ENCODE assay signal across 12 cellular contexts in the genomic region with DNA sequence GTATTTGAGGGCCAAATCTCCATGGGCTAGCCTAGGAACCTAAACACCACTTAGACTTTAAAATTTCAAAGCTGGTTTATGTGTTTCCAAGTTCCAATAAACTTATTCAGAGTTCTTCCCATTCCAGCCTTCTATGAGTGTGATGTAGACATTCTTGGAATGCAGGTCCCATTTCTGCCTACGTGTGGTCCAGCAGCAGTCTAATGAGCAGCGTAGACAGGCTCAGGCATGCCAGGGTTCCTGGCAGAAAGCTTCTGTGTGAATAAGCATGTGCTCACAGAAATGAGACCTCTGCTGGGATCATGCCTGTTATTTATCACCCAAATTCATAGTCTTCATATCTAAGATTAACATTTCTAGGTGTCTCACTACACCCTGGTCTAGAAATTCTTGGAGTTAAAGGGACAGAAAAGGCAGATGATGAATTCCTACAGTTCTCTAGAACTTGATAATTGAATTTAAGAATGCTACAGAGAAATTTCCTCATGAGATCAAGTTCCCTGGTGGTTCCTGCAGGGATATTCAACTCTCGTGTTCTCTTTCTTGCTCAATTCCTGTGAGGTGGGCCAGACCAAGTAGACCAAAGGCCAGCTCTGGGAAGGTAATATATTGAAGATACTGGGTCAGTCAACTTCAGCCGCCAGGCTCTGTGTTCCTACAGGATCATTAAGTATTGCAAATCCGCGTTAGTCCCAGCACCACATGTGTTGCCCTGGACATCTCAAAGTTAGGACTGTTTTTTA. TPM values are rescaled to one million over a fixed set of nuclear protein-coding genes. Genes with fewer than 3 reads are reported as not detected.
DNase-seq lines count a peak whose midpoint lies in the region; ATAC-seq, FAIRE-seq and TF ChIP-seq lines count a peak whose summit lies in the region.
"Had no signal": no experiment of that assay in that cellular context is flagged by ENCODE, and none has a peak within 500 bp of the region (broad histone marks: within the 10 kb centered on the region; RNA-seq: fewer than 3 reads in every experiment).

No MANE protein-coding gene starts in this region.

- 79% methylated on average over 6 of the region's 6 CpGs for WGBS in A549 (ENCODE audit: missing lambda C conversion rate)
- 94 to 96% methylated on average over 5 to 6 of the region's 6 CpGs for WGBS in endodermal cell (ENCODE audit: insufficient coverage in 1 of 2, insufficient read length in 1 of 2), 2 experiments

- H3K4me1 ChIP-seq in A549 (peaks cover 38% of the 10 kb centered on the region), lower lobe of right lung (peaks cover 26% of the 10 kb centered on the region), endodermal cell (ENCODE audit: control insufficient read depth, insufficient read depth, low read length) (no peaks in the 10 kb centered on the region)

- TF ChIP-seq RAD21 in A549 (conservative IDR thresholded peaks at IDR 0.05 in 1 of 2, IDR thresholded peaks at IDR 0.05 in 1 of 2), result no peak

- FAIRE-seq in A549 (lab: Jason Lieb, UNC) (no peak), HTR-8/SVneo (lab: Jason Lieb, UNC) (no peak)

- intact Hi-C loops in MCF 10A (cut with micrococcal nuclease), result no loop called here
- intact Hi-C loops in lower lobe of right lung (cut with DNase I), result no loop called here
- intact Hi-C loops in activated CD4-positive, alpha-beta memory T cell treated with anti-CD3 and anti-CD28 coated beads for 36 hours (cut with micrococcal nuclease), result no loop called here

- H3K27me3 ChIP-seq in lower lobe of right lung (ENCODE audit: low read depth) (no peaks in the 10 kb centered on the region), endodermal cell (ENCODE audit: control insufficient read depth, insufficient read depth, low read length, poor library complexity, severe bottlenecking) (no peaks in the 10 kb centered on the region)

- H3K9me3 Mint-ChIP-seq in MCF 10A (ENCODE audit: unreplicated experiment) (no peaks in the 10 kb centered on the region), endodermal cell (peaks cover 6% of the 10 kb centered on the region)
- peaks cover 2% of the 10 kb centered on the region for H3K9me3 Mint-ChIP-seq in activated CD4-positive, alpha-beta memory T cell treated with anti-CD3 and anti-CD28 coated beads for 36 hours
- no peaks in the 10 kb centered on the region for H3K9me3 Mint-ChIP-seq in activated CD4-positive, alpha-beta memory T cell treated with anti-CD3 and anti-CD28 coated beads, Interleukin-2, amount 10 ng/mL, durations not matched to agents 7 days and 5 days

- DNase-seq in A549 (ENCODE audit: low read depth in 1 of 2, low spot score in 1 of 2) (peak in 1 of 2 experiments; percentile 25), HTR-8/SVneo (ENCODE audit: insufficient read length, low spot score) (peak; percentile 78), MCF 10A (ENCODE audit: unreplicated experiment) (peak; percentile 89), lower lobe of right lung (no peak), endodermal cell (no peak)
- no peak for DNase-seq in activated CD4-positive, alpha-beta memory T cell treated with anti-CD3 and anti-CD28 coated beads for 36 hours
- no peak for DNase-seq in activated CD4-positive, alpha-beta memory T cell treated with anti-CD3 and anti-CD28 coated beads, Interleukin-2, amount 10 ng/mL, durations not matched to agents 7 days and 5 days
- DNase-seq: activated CD4-positive, alpha-beta T cell treated with anti-CD3 and anti-CD28 coated beads for 4 hours; C1 segment of cervical spinal cord; caudate nucleus had no signal

- H3K4me3 ChIP-seq in A549, result no peak overlapping the region
- H3K4me3 ChIP-seq in lower lobe of right lung, result no peak overlapping the region
- H3K4me3 ChIP-seq in endodermal cell (ENCODE audit: low read length), result no peak overlapping the region

- CTCF ChIA-PET in A549 (lab: Yijun Ruan, JAX), result interaction anchor here (1.2 to 4.3 kb wide), 3 partner anchors 10 to 35 kb away, joined by 3 to 15 read pairs (median 3); a partner anchor contains a TSS
- CTCF ChIA-PET in MCF 10A (lab: Yijun Ruan, JAX), result interaction anchor here (0.6 to 1.9 kb wide), 7 partner anchors 10 to 70 kb away, joined by 3 to 12 read pairs (median 5); a partner anchor contains a TSS
- CTCF ChIA-PET in activated CD4-positive, alpha-beta memory T cell treated with anti-CD3 and anti-CD28 coated beads for 36 hours (lab: Charles Lee), result interaction anchor here (0.9 to 1.3 kb wide), 3 partner anchors 31 to 34 kb away, joined by 3 to 5 read pairs (median 4); a partner anchor contains a TSS
- CTCF ChIA-PET in activated CD4-positive, alpha-beta memory T cell treated with anti-CD3 and anti-CD28 coated beads, Interleukin-2, amount 10 ng/mL, durations not matched to agents 7 days and 5 days (lab: Charles Lee), result no interaction called here

- no peaks in the 10 kb centered on the region for H3K27me3 Mint-ChIP-seq in MCF 10A (ENCODE audit: insufficient read depth, unreplicated experiment)
- no peaks in the 10 kb centered on the region for H3K27me3 Mint-ChIP-seq in endodermal cell (ENCODE audit: insufficient read depth)
- H3K27me3 Mint-ChIP-seq in activated CD4-positive, alpha-beta memory T cell treated with anti-CD3 and anti-CD28 coated beads for 36 hours, result no peaks in the 10 kb centered on the region
- H3K27me3 Mint-ChIP-seq in activated CD4-positive, alpha-beta memory T cell treated with anti-CD3 and anti-CD28 coated beads, Interleukin-2, amount 10 ng/mL, durations not matched to agents 7 days and 5 days, result no peaks in the 10 kb centered on the region

- H3K36me3 Mint-ChIP-seq in MCF 10A (ENCODE audit: insufficient read depth, unreplicated experiment), result peaks cover 39% of the 10 kb centered on the region
- H3K36me3 Mint-ChIP-seq in endodermal cell (ENCODE audit: low read depth), result peaks cover 41% of the 10 kb centered on the region
- H3K36me3 Mint-ChIP-seq in activated CD4-positive, alpha-beta memory T cell treated with anti-CD3 and anti-CD28 coated beads for 36 hours, result peaks cover 12% of the 10 kb centered on the region
- peaks cover 9% of the 10 kb centered on the region for H3K36me3 Mint-ChIP-seq in activated CD4-positive, alpha-beta memory T cell treated with anti-CD3 and anti-CD28 coated beads, Interleukin-2, amount 10 ng/mL, durations not matched to agents 7 days and 5 days (ENCODE audit: low read depth)

- no peak overlapping the region for H3K9ac ChIP-seq in endodermal cell (ENCODE audit: extremely low read depth, low read length, poor library complexity, severe bottlenecking)
- H3K9ac ChIP-seq: parathyroid adenoma had no signal

- TF ChIP-seq POLR2A in A549 (IDR thresholded peaks at IDR 0.05; ENCODE audit: low read length), result no peak

- POLR2A ChIA-PET in A549 (lab: Yijun Ruan, JAX), result no interaction called here
- POLR2A ChIA-PET in MCF 10A (lab: Yijun Ruan, JAX), result interaction anchor here (0.5 to 13.5 kb wide), 16 partner anchors 8 to 473 kb away, joined by 3 to 164 read pairs (median 4); a partner anchor contains a TSS
- POLR2A ChIA-PET in activated CD4-positive, alpha-beta memory T cell treated with anti-CD3 and anti-CD28 coated beads for 36 hours (lab: Charles Lee), result interaction anchor here (1.0 kb wide), 1 partner anchor 10 kb away, joined by 3 read pairs; no protein-coding TSS in a partner anchor
- POLR2A ChIA-PET in activated CD4-positive, alpha-beta memory T cell treated with anti-CD3 and anti-CD28 coated beads, Interleukin-2, amount 10 ng/mL, durations not matched to agents 7 days and 5 days (lab: Charles Lee), result interaction anchor here (1.3 kb wide), 1 partner anchor 74 kb away, joined by 3 read pairs; no protein-coding TSS in a partner anchor

- H3K27ac Mint-ChIP-seq in MCF 10A (ENCODE audit: low read depth, unreplicated experiment) (peak overlapping the region; percentile 82), endodermal cell (no peak overlapping the region)
- no peak overlapping the region for H3K27ac Mint-ChIP-seq in activated CD4-positive, alpha-beta memory T cell treated with anti-CD3 and anti-CD28 coated beads for 36 hours
- H3K27ac Mint-ChIP-seq in activated CD4-positive, alpha-beta memory T cell treated with anti-CD3 and anti-CD28 coated beads, Interleukin-2, amount 10 ng/mL, durations not matched to agents 7 days and 5 days, result no peak overlapping the region

- no peak overlapping the region for H3K4me2 ChIP-seq in A549

- BruUV-seq in MCF 10A (replicated peaks; lab: Mats Ljungman, UMichigan), result TSS peak; percentile 28

- no peaks in the 10 kb centered on the region for H3K9me3 ChIP-seq in A549
- no peaks in the 10 kb centered on the region for H3K9me3 ChIP-seq in lower lobe of right lung
- peaks cover 5% of the 10 kb centered on the region for H3K9me3 ChIP-seq in endodermal cell (ENCODE audit: control insufficient read depth, low read length)

- ATAC-seq in A549 (peak in 1 of 2 experiments; percentile 60; a peak in 3 of 6 replicates), lower lobe of right lung (peak; percentile 68 to 83), GM19455 (IDR thresholded peaks at IDR 0.05; ENCODE audit: unreplicated experiment) (no peak)

- H3K4me3 Mint-ChIP-seq in MCF 10A (ENCODE audit: unreplicated experiment) (peak overlapping the region; percentile 10), endodermal cell (no peak overlapping the region)
- no peak overlapping the region for H3K4me3 Mint-ChIP-seq in activated CD4-positive, alpha-beta memory T cell treated with anti-CD3 and anti-CD28 coated beads for 36 hours
- H3K4me3 Mint-ChIP-seq in activated CD4-positive, alpha-beta memory T cell treated with anti-CD3 and anti-CD28 coated beads, Interleukin-2, amount 10 ng/mL, durations not matched to agents 7 days and 5 days, result no peak overlapping the region

- H3K36me3 ChIP-seq in lower lobe of right lung, result peaks cover 42% of the 10 kb centered on the region
- H3K36me3 ChIP-seq in endodermal cell (ENCODE audit: control insufficient read depth, insufficient read depth, low read length), result peaks cover 27% of the 10 kb centered on the region

- no peak for TF ChIP-seq EP300 in A549 (IDR thresholded peaks at IDR 0.05)

- TF ChIP-seq CTCF in A549 (IDR thresholded peaks at IDR 0.05) (no peak), MCF 10A (IDR thresholded peaks at IDR 0.05; ENCODE audit: unreplicated experiment) (no peak), lower lobe of right lung (IDR thresholded peaks at IDR 0.05) (no peak), endodermal cell (conservative IDR thresholded peaks at IDR 0.05) (no peak)

- peak overlapping the region; percentile 22 to 52; a peak in 2 of 6 replicates for H3K27ac ChIP-seq in A549
- H3K27ac ChIP-seq in lower lobe of right lung, result no peak overlapping the region
- H3K27ac ChIP-seq in endodermal cell (ENCODE audit: low read depth, low read length), result no peak overlapping the region
- H3K27ac ChIP-seq: parathyroid adenoma had no signal

- H3K4me1 Mint-ChIP-seq in MCF 10A (ENCODE audit: insufficient read depth, unreplicated experiment) (peaks cover 43% of the 10 kb centered on the region), endodermal cell (no peaks in the 10 kb centered on the region)
- peaks cover 30% of the 10 kb centered on the region for H3K4me1 Mint-ChIP-seq in activated CD4-positive, alpha-beta memory T cell treated with anti-CD3 and anti-CD28 coated beads for 36 hours (ENCODE audit: low read depth)
- H3K4me1 Mint-ChIP-seq in activated CD4-positive, alpha-beta memory T cell treated with anti-CD3 and anti-CD28 coated beads, Interleukin-2, amount 10 ng/mL, durations not matched to agents 7 days and 5 days, result peaks cover 14% of the 10 kb centered on the region

RNA-seq across cellular contexts. Expression of a gene that starts 17.6 kb away (rescaled TPM):
- polyA plus RNA-seq in A549 (2011; rRNA removed) (23.5 and 25.5 TPM in 2 replicates), A549 (2017; fragmentation: RNase III; extraction: RNeasy Plus Mini Kit Qiagen cat#74134 plus additional on column Dnase treatment) (12.9 to 14.6 TPM (median 14.0 TPM) in 3 replicates)
- 9.7 and 13.0 TPM in 2 replicates for polyA plus RNA-seq in A549 (2012; cell fraction: cytosol; rRNA removed)
- polyA plus RNA-seq in A549 (2012; cell fraction: nucleus; rRNA removed), result 7.3 and 10.0 TPM in 2 replicates
- 17.3 and 18.0 TPM in 2 replicates for polyA minus RNA-seq in A549 (2011; rRNA and poly(A)+ RNA removed)
- total RNA-seq in MCF 10A (2022) (34.6 and 44.8 TPM in 2 replicates), lower lobe of right lung (32.4 TPM), endodermal cell (10 to 100 TPM; 18.9 to 21.7 TPM)
- polyA plus RNA-seq in endodermal cell (2013, experiment 1 of 2), result 30.3 TPM
- 28.4 TPM for polyA plus RNA-seq in endodermal cell (2013, experiment 2 of 2)
- 10 to 100 TPM; 17.9 to 21.6 TPM for total RNA-seq in activated CD4-positive, alpha-beta memory T cell treated with anti-CD3 and anti-CD28 coated beads for 36 hours
- 10 to 100 TPM; 21.4 to 21.7 TPM for total RNA-seq in activated CD4-positive, alpha-beta memory T cell treated with anti-CD3 and anti-CD28 coated beads, Interleukin-2, amount 10 ng/mL, durations not matched to agents 7 days and 5 days

RNA-seq across cellular contexts. Expression of a gene that starts 34.5 kb away (rescaled TPM):
- polyA plus RNA-seq in A549 (2011; rRNA removed) (3.1 and 4.9 TPM in 2 replicates), A549 (2017; fragmentation: RNase III; extraction: RNeasy Plus Mini Kit Qiagen cat#74134 plus additional on column Dnase treatment) (6.4 to 7.3 TPM (median 6.9 TPM) in 3 replicates)
- polyA plus RNA-seq in A549 (2012; cell fraction: cytosol; rRNA removed), result 2.4 and 2.8 TPM in 2 replicates
- 12.4 and 15.5 TPM in 2 replicates for polyA plus RNA-seq in A549 (2012; cell fraction: nucleus; rRNA removed)
- 4.8 and 6.3 TPM in 2 replicates for polyA minus RNA-seq in A549 (2011; rRNA and poly(A)+ RNA removed)
- total RNA-seq in MCF 10A (2022) (74.4 and 126 TPM in 2 replicates), lower lobe of right lung (61.2 TPM), endodermal cell (10 to 100 TPM; 41.4 to 42.2 TPM)
- polyA plus RNA-seq in endodermal cell (2013, experiment 1 of 2), result 26.5 TPM
- polyA plus RNA-seq in endodermal cell (2013, experiment 2 of 2), result 25.9 TPM
- 10 to 100 TPM; 42.0 to 44.7 TPM for total RNA-seq in activated CD4-positive, alpha-beta memory T cell treated with anti-CD3 and anti-CD28 coated beads for 36 hours
- 10 to 100 TPM; 44.0 to 46.4 TPM for total RNA-seq in activated CD4-positive, alpha-beta memory T cell treated with anti-CD3 and anti-CD28 coated beads, Interleukin-2, amount 10 ng/mL, durations not matched to agents 7 days and 5 days

RNA-seq across cellular contexts. Expression of a gene that starts 37.3 kb away (rescaled TPM):
- polyA plus RNA-seq in A549 (2011; rRNA removed), result not detected in 2 replicates
- not detected in 2 replicates for polyA plus RNA-seq in A549 (2012; cell fraction: cytosol; rRNA removed)
- polyA plus RNA-seq in A549 (2012; cell fraction: nucleus; rRNA removed), result 0.02 TPM in 1 of 2 replicates, not detected in the other
- not detected in 3 replicates for polyA plus RNA-seq in A549 (2017; fragmentation: RNase III; extraction: RNeasy Plus Mini Kit Qiagen cat#74134 plus additional on column Dnase treatment)
- not detected in 2 replicates for polyA minus RNA-seq in A549 (2011; rRNA and poly(A)+ RNA removed)
- not detected in 2 replicates for total RNA-seq in MCF 10A (2022)
- total RNA-seq in lower lobe of right lung, result 5.0 TPM
- 1 to 10 TPM; 4.1 to 4.6 TPM for total RNA-seq in endodermal cell
- 13.1 TPM for polyA plus RNA-seq in endodermal cell (2013, experiment 1 of 2)
- polyA plus RNA-seq in endodermal cell (2013, experiment 2 of 2), result 15.3 TPM
- total RNA-seq in activated CD4-positive, alpha-beta memory T cell treated with anti-CD3 and anti-CD28 coated beads for 36 hours, result not detected
- not detected for total RNA-seq in activated CD4-positive, alpha-beta memory T cell treated with anti-CD3 and anti-CD28 coated beads, Interleukin-2, amount 10 ng/mL, durations not matched to agents 7 days and 5 days

RNA-seq across cellular contexts. Expression of a gene that starts 54.8 kb away (rescaled TPM):
- polyA plus RNA-seq in A549 (2011; rRNA removed) (0.70 and 0.98 TPM in 2 replicates), A549 (2017; fragmentation: RNase III; extraction: RNeasy Plus Mini Kit Qiagen cat#74134 plus additional on column Dnase treatment) (1.3 to 1.8 TPM (median 1.5 TPM) in 3 replicates)
- 1.2 and 1.6 TPM in 2 replicates for polyA plus RNA-seq in A549 (2012; cell fraction: cytosol; rRNA removed)
- 7.6 and 9.2 TPM in 2 replicates for polyA plus RNA-seq in A549 (2012; cell fraction: nucleus; rRNA removed)
- polyA minus RNA-seq in A549 (2011; rRNA and poly(A)+ RNA removed), result 1.6 and 1.8 TPM in 2 replicates
- total RNA-seq in MCF 10A (2022) (0.61 and 0.66 TPM in 2 replicates), lower lobe of right lung (4.6 TPM), endodermal cell (1 to 10 TPM; 3.5 to 5.4 TPM)
- polyA plus RNA-seq in endodermal cell (2013, experiment 1 of 2), result 2.8 TPM
- polyA plus RNA-seq in endodermal cell (2013, experiment 2 of 2), result 2.0 TPM
- total RNA-seq in activated CD4-positive, alpha-beta memory T cell treated with anti-CD3 and anti-CD28 coated beads for 36 hours, result under 1 TPM in 1 of 2 experiments, not detected in 1; 0.14 TPM
- not detected for total RNA-seq in activated CD4-positive, alpha-beta memory T cell treated with anti-CD3 and anti-CD28 coated beads, Interleukin-2, amount 10 ng/mL, durations not matched to agents 7 days and 5 days

Comparison
In these comparisons a context has a peak if more than half of its experiments do, and no peak if none do; other contexts are left out.
1. DNase-seq: peak in HTR-8/SVneo (single experiment) and MCF 10A (single experiment); none in lower lobe of right lung (single experiment), endodermal cell (single experiment), activated CD4-positive, alpha-beta memory T cell treated with anti-CD3 and anti-CD28 coated beads for 36 hours (single experiment) and activated CD4-positive, alpha-beta memory T cell treated with anti-CD3 and anti-CD28 coated beads, Interleukin-2, amount 10 ng/mL, durations not matched to agents 7 days and 5 days (single experiment).
2. H3K27ac ChIP-seq: peak in A549 (2 of 2); none in lower lobe of right lung (single experiment) and endodermal cell (single experiment).